In genomic region chr20:33209789-33210188, GRCh38 we compare ENCODE assay signal across 1 cellular context.
TF ChIP-seq lines count a peak whose summit lies in the region.

No MANE protein-coding gene starts in this region.

TF ChIP-seq in HepG2, 621 proteins besides CTCF, POLR2A, EP300 and RAD21 (continued from another document and continues in another):
- TF ChIP-seq RBM39 (IDR thresholded peaks at IDR 0.05; ENCODE audit: low read depth, low read length, poor library complexity, severe bottlenecking): no peak
- 0 out of 2 replicates have a peak, but pooled peaks have one; percentile 66 for TF ChIP-seq ZNF569 (CRISPR knock-in tag; IDR thresholded peaks at IDR 0.05; ENCODE audit: borderline replicate concordance)
- no peak for TF ChIP-seq ZNF670 (CRISPR knock-in tag; IDR thresholded peaks at IDR 0.05; ENCODE audit: borderline replicate concordance)
- no peak for TF ChIP-seq ZNF703 (CRISPR knock-in tag; IDR thresholded peaks at IDR 0.05; ENCODE audit: borderline replicate concordance)
- TF ChIP-seq POGK (CRISPR knock-in tag; conservative IDR thresholded peaks at IDR 0.05): peak; percentile 97
- TF ChIP-seq ZNF230 (CRISPR knock-in tag; IDR thresholded peaks at IDR 0.05): peak; percentile 83; the same call in 1 of the 2 replicates
- peak; percentile 97 for TF ChIP-seq ZNF264 (CRISPR knock-in tag; IDR thresholded peaks at IDR 0.05)
- peak; percentile 87 for TF ChIP-seq HOMEZ (CRISPR knock-in tag; IDR thresholded peaks at IDR 0.05; ENCODE audit: low read depth)
- TF ChIP-seq TRIM22 (IDR thresholded peaks at IDR 0.05): no peak
- TF ChIP-seq RNF2 (conservative IDR thresholded peaks at IDR 0.05; ENCODE audit: low read depth): no peak
- no peak for TF ChIP-seq CEBPZ (IDR thresholded peaks at IDR 0.05; ENCODE audit: low read length)
- TF ChIP-seq FOXO1 (CRISPR knock-in tag; IDR thresholded peaks at IDR 0.05): peak; percentile 80
- TF ChIP-seq MTF1 (CRISPR knock-in tag; IDR thresholded peaks at IDR 0.05): peak; percentile 60; the same call in 1 of the 2 replicates
- no peak for TF ChIP-seq NCOR1 (IDR thresholded peaks at IDR 0.05; ENCODE audit: borderline replicate concordance, low read length)
- TF ChIP-seq SPEN (CRISPR knock-in tag; IDR thresholded peaks at IDR 0.05; ENCODE audit: low read depth): peak; percentile 87; the same call in 1 of the 2 replicates
- peak; percentile 98 for TF ChIP-seq MEIS2 (CRISPR knock-in tag; IDR thresholded peaks at IDR 0.05)
- TF ChIP-seq NRL (CRISPR knock-in tag; IDR thresholded peaks at IDR 0.05; ENCODE audit: borderline replicate concordance): peak; percentile 84; the same call in 1 of the 2 replicates
- peak; percentile 74 for TF ChIP-seq HOXA3 (CRISPR knock-in tag; IDR thresholded peaks at IDR 0.05)
- TF ChIP-seq CHD4 (IDR thresholded peaks at IDR 0.05; ENCODE audit: borderline replicate concordance, low read length): no peak
- 0 out of 2 replicates have a peak, but pooled peaks have one; percentile 12 for TF ChIP-seq DNMT1 (CRISPR knock-in tag; IDR thresholded peaks at IDR 0.05)
- TF ChIP-seq BRCA1 (CRISPR knock-in tag; IDR thresholded peaks at IDR 0.05): peak; percentile 99
- peak; percentile 95; the same call in 1 of the 2 replicates for TF ChIP-seq ZBTB20 (CRISPR knock-in tag; IDR thresholded peaks at IDR 0.05; ENCODE audit: borderline replicate concordance, low read depth)
- TF ChIP-seq HES4 (CRISPR knock-in tag; IDR thresholded peaks at IDR 0.05; ENCODE audit: borderline replicate concordance): peak; percentile 98
- TF ChIP-seq ZNF414 (CRISPR knock-in tag; IDR thresholded peaks at IDR 0.05): no peak
- peak; percentile 84; the same call in 1 of the 2 replicates for TF ChIP-seq FOXC1 (CRISPR knock-in tag; IDR thresholded peaks at IDR 0.05; ENCODE audit: borderline replicate concordance)
- peak; percentile 97 for TF ChIP-seq ZSCAN12 (CRISPR knock-in tag; IDR thresholded peaks at IDR 0.05)
- peak; percentile 83; the same call in 1 of the 2 replicates for TF ChIP-seq ZNF562 (CRISPR knock-in tag; IDR thresholded peaks at IDR 0.05; ENCODE audit: borderline replicate concordance)
- peak; percentile 93; the same call in 1 of the 2 replicates for TF ChIP-seq ZNF251 (CRISPR knock-in tag; IDR thresholded peaks at IDR 0.05)
- peak; percentile 97 for TF ChIP-seq ZSCAN5A (CRISPR knock-in tag; IDR thresholded peaks at IDR 0.05; ENCODE audit: borderline replicate concordance)
- TF ChIP-seq ZFAT (CRISPR knock-in tag; conservative IDR thresholded peaks at IDR 0.05): peak; percentile 71; the same call in 1 of the 2 replicates
- peak; percentile 99 for TF ChIP-seq TSC22D2 (CRISPR knock-in tag; IDR thresholded peaks at IDR 0.05; ENCODE audit: borderline replicate concordance)
- TF ChIP-seq PAXIP1 (CRISPR knock-in tag; conservative IDR thresholded peaks at IDR 0.05): peak; percentile 18; the same call in 1 of the 2 replicates
- TF ChIP-seq KDM5A (IDR thresholded peaks at IDR 0.05; ENCODE audit: borderline replicate concordance, low read length): no peak
- peak; percentile 98 for TF ChIP-seq ZNF780A (CRISPR knock-in tag; IDR thresholded peaks at IDR 0.05)
- peak; percentile 95; the same call in 1 of the 2 replicates for TF ChIP-seq SMAD9 (CRISPR knock-in tag; IDR thresholded peaks at IDR 0.05)
- no peak for TF ChIP-seq NR1H2 (CRISPR knock-in tag; IDR thresholded peaks at IDR 0.05; ENCODE audit: borderline replicate concordance, low read depth)
- TF ChIP-seq PAWR (CRISPR knock-in tag; IDR thresholded peaks at IDR 0.05; ENCODE audit: borderline replicate concordance): no peak
- TF ChIP-seq XBP1 (CRISPR knock-in tag; IDR thresholded peaks at IDR 0.05): peak; percentile 94
- no peak for TF ChIP-seq ZNF737 (CRISPR knock-in tag; IDR thresholded peaks at IDR 0.05; ENCODE audit: borderline replicate concordance)
- peak; percentile 92; the same call in 1 of the 2 replicates for TF ChIP-seq RFXANK (CRISPR knock-in tag; IDR thresholded peaks at IDR 0.05)
- TF ChIP-seq PRDM4 (CRISPR knock-in tag; IDR thresholded peaks at IDR 0.05; ENCODE audit: borderline replicate concordance): peak; percentile 88; the same call in 1 of the 2 replicates
- peak; percentile 98; the same call in 1 of the 2 replicates for TF ChIP-seq MYNN (CRISPR knock-in tag; IDR thresholded peaks at IDR 0.05; ENCODE audit: low read depth)
- TF ChIP-seq ATM (IDR thresholded peaks at IDR 0.05; ENCODE audit: borderline replicate concordance): no peak
- peak; percentile 82 for TF ChIP-seq NCOA2 (CRISPR knock-in tag; IDR thresholded peaks at IDR 0.05)
- TF ChIP-seq CREM (IDR thresholded peaks at IDR 0.05): no peak
- TF ChIP-seq CREM (CRISPR knock-in tag; IDR thresholded peaks at IDR 0.05): no peak
- TF ChIP-seq ARID3A (IDR thresholded peaks at IDR 0.05; ENCODE audit: low read depth, low read length): no peak
- no peak for TF ChIP-seq NR2F2 (IDR thresholded peaks at IDR 0.05; ENCODE audit: borderline replicate concordance, low read depth)
